8 cellular contexts compared by ENCODE assay signal in the genomic region with DNA sequence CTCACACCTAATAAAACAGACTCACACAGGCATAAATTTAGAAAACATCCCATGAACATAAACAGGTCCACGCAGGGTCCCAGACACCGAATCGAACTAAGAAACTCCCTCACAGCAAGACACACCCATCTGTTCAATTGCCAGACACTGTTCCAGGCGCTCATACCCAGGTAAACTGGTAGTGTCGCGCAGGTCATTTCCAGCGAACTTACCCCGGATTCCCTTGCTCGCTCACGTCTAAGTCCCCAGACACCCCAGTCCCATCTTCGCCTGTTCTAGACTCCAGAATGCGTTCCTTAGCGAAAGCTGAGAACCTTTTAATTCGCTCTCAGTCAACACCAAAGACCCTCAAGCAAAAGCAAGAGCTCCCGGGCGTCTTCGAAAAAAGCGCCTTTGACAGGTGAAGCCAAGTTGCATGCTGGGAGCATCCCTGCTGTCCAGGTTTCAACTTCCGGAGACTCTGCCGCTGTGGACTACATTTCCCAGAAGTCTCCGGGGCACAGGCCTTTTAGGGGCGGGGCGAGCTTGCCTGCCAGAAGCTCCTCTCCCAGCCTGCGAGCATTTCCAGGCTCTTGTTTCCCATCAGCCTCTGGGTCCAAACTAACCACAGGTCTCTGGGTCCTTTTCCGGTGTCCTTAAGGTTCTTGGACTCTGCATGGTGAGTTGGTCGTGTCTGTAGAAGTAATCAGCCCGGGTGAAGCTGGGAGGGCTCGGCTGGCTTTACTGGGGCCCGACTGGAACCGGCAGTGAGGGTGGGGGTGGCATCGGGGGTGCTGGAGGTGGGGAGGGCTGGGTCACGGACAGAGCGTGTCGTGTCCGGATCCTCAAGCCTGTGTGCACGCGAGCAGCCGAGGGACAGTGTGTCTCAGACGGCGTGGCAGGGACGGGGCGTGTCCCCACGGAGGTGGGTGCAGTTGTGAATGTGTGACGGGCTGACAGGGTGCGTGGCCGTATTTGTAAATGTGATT. TPM values are rescaled to one million over a fixed set of nuclear protein-coding genes. Genes with fewer than 3 reads are reported as not detected.
DNase-seq lines count a peak whose midpoint lies in the region; ATAC-seq and TF ChIP-seq lines count a peak whose summit lies in the region.

Gene ZNF283 (plus strand): TSS at position 535 of the 968 bp plus-strand sequence. CDS start 6,184 bp downstream, outside the sequence.

- POLR2A ChIA-PET in AG04449 (lab: Yijun Ruan, JAX) = interaction anchor here (0.6 to 0.9 kb wide), 3 partner anchors 36 to 385 kb away, joined by 3 to 7 read pairs (median 4); partner anchors contain the start of gene ZNF227
- POLR2A ChIA-PET in activated CD4-positive, alpha-beta memory T cell treated with anti-CD3 and anti-CD28 coated beads, Interleukin-2, amount 10 ng/mL, durations not matched to agents 7 days and 5 days (lab: Charles Lee) = interaction anchor here (0.7 to 1.3 kb wide), 3 partner anchors 10 to 268 kb away, joined by 3 to 6 read pairs (median 3); partner anchors contain the start of gene ZNF45

- H3K36me3 Mint-ChIP-seq in activated CD4-positive, alpha-beta memory T cell treated with anti-CD3 and anti-CD28 coated beads, Interleukin-2, amount 10 ng/mL, durations not matched to agents 7 days and 5 days (ENCODE audit: low read depth) = peaks cover 34% of the 10 kb centered on the region

- no peaks in the 10 kb centered on the region for H3K27me3 ChIP-seq in lower lobe of right lung (ENCODE audit: low read depth)

- H3K36me3 ChIP-seq in lower lobe of right lung = peaks cover 33% of the 10 kb centered on the region

- peaks cover 2% of the 10 kb centered on the region for H3K27me3 Mint-ChIP-seq in activated CD4-positive, alpha-beta memory T cell treated with anti-CD3 and anti-CD28 coated beads, Interleukin-2, amount 10 ng/mL, durations not matched to agents 7 days and 5 days

- DNase-seq in AG04449 (ENCODE audit: low read depth, low spot score) = peak; percentile 37
- peak; percentile 87 for DNase-seq in NCI-H774 (lab: John Stamatoyannopoulos, UW)
- DNase-seq in activated CD4-positive, alpha-beta memory T cell treated with anti-CD3 and anti-CD28 coated beads, Interleukin-2, amount 10 ng/mL, durations not matched to agents 7 days and 5 days = peak; percentile 85
- DNase-seq in effector CD8-positive, alpha-beta T cell (lab: John Stamatoyannopoulos, UW) = peak; percentile 75
- peak; percentile 91 for DNase-seq in lower lobe of right lung
- DNase-seq in stimulated activated CD4-positive, alpha-beta T cell treated with anti-CD3 and anti-CD28 coated beads, Interleukin-4, amount 100 ng/mL, for 48 hours (ENCODE audit: low read depth in 2 of 2) = peak; percentile 79 to 80

- intact Hi-C loops in lower lobe of right lung (cut with DNase I) = no loop called here

- TF ChIP-seq CTCF in AG04449 (IDR thresholded peaks at IDR 0.05; ENCODE audit: insufficient read depth, low read length, missing control alignments) (no peak), lower lobe of right lung (IDR thresholded peaks at IDR 0.05) (no peak)

- H3K27ac ChIP-seq in lower lobe of right lung = peak within 1 kb of the TSS; percentile 46

- peak within 1 kb of the TSS; percentile 77 for H3K4me3 ChIP-seq in AG04449 (ENCODE audit: low read depth, low read length)
- H3K4me3 ChIP-seq in lower lobe of right lung = peak within 1 kb of the TSS; percentile 67

- CTCF ChIA-PET in AG04449 (lab: Yijun Ruan, JAX) = no interaction called here
- CTCF ChIA-PET in activated CD4-positive, alpha-beta memory T cell treated with anti-CD3 and anti-CD28 coated beads, Interleukin-2, amount 10 ng/mL, durations not matched to agents 7 days and 5 days (lab: Charles Lee) = interaction anchor here (0.5 to 1.5 kb wide), 3 partner anchors 17 to 353 kb away, joined by 3 to 6 read pairs (median 3); no protein-coding TSS in a partner anchor

- H3K9me3 Mint-ChIP-seq in activated CD4-positive, alpha-beta memory T cell treated with anti-CD3 and anti-CD28 coated beads, Interleukin-2, amount 10 ng/mL, durations not matched to agents 7 days and 5 days = peaks cover 22% of the 10 kb centered on the region

- peaks cover 10% of the 10 kb centered on the region for H3K4me1 ChIP-seq in lower lobe of right lung

- peaks cover 20% of the 10 kb centered on the region for H3K4me1 Mint-ChIP-seq in activated CD4-positive, alpha-beta memory T cell treated with anti-CD3 and anti-CD28 coated beads, Interleukin-2, amount 10 ng/mL, durations not matched to agents 7 days and 5 days

- peak within 1 kb of the TSS; percentile 52 for H3K27ac Mint-ChIP-seq in activated CD4-positive, alpha-beta memory T cell treated with anti-CD3 and anti-CD28 coated beads, Interleukin-2, amount 10 ng/mL, durations not matched to agents 7 days and 5 days

- H3K9me3 ChIP-seq in lower lobe of right lung = no peaks in the 10 kb centered on the region

- H3K4me3 Mint-ChIP-seq in activated CD4-positive, alpha-beta memory T cell treated with anti-CD3 and anti-CD28 coated beads, Interleukin-2, amount 10 ng/mL, durations not matched to agents 7 days and 5 days = peak within 1 kb of the TSS; percentile 80

- peak; percentile 77 for ATAC-seq in GM18909 (IDR thresholded peaks at IDR 0.05; ENCODE audit: poor library complexity, unreplicated experiment)
- peak; percentile 74 for ATAC-seq in HG03520 (IDR thresholded peaks at IDR 0.05; ENCODE audit: unreplicated experiment)
- ATAC-seq in lower lobe of right lung = peak; percentile 98 to 99

RNA-seq across cellular contexts. Expression of gene ZNF283, which starts in this region (rescaled TPM):
- 1 to 10 TPM; 6.5 to 6.8 TPM for total RNA-seq in activated CD4-positive, alpha-beta memory T cell treated with anti-CD3 and anti-CD28 coated beads, Interleukin-2, amount 10 ng/mL, durations not matched to agents 7 days and 5 days
- 12.7 TPM for total RNA-seq in lower lobe of right lung

Comparison
In these comparisons a context has a peak if more than half of its experiments do, and no peak if none do; other contexts are left out.
1. Peak in every context shown above with its lines: DNase-seq, ATAC-seq, H3K4me3 ChIP-seq and H3K27ac ChIP-seq.
2. DNase-seq: peak in every context shown above with its lines; median percentile 91 in lower lobe of right lung; 87 in NCI-H774; 85 in activated CD4-positive, alpha-beta memory T cell treated with anti-CD3 and anti-CD28 coated beads, Interleukin-2, amount 10 ng/mL, durations not matched to agents 7 days and 5 days; 80 in stimulated activated CD4-positive, alpha-beta T cell treated with anti-CD3 and anti-CD28 coated beads, Interleukin-4, amount 100 ng/mL, for 48 hours; 75 in effector CD8-positive, alpha-beta T cell; 37 in AG04449.